15 cellular contexts compared by ENCODE assay signal in genomic region chr9:137460363-137461315, GRCh38. TPM values are rescaled to one million over a fixed set of nuclear protein-coding genes. Genes with fewer than 3 reads are reported as not detected.
DNase-seq lines count a peak whose midpoint lies in the region; ATAC-seq, FAIRE-seq and TF ChIP-seq lines count a peak whose summit lies in the region.
"Had no signal": no experiment of that assay in that cellular context is flagged by ENCODE, and none has a peak within 500 bp of the region (broad histone marks: within the 10 kb centered on the region; RNA-seq: fewer than 3 reads in every experiment).

No MANE protein-coding gene starts in this region.

- POLR2A ChIA-PET in HepG2 (lab: Yijun Ruan, JAX), result interaction anchor here (1.9 kb wide), 1 partner anchor 38 kb away, joined by 12 read pairs; the partner anchor contains the start of genes EXD3 and NOXA1

- 87% methylated on average over 7 of the region's 31 CpGs for WGBS in HepG2 (ENCODE audit: low lambda C conversion rate)

- H3K4me1 ChIP-seq in HepG2 (ENCODE audit: insufficient read depth, low read length) (peaks cover 81% of the 10 kb centered on the region), tibial artery (peaks cover 6 to 43% (median 39%) of the 10 kb centered on the region in 4 donors)
- H3K4me1 ChIP-seq: breast epithelium had no signal

- H3K27me3 ChIP-seq in HepG2 (ENCODE audit: control insufficient read depth in 1 of 2, insufficient read depth in 2 of 2, low read length in 2 of 2) (no peaks in the 10 kb centered on the region), tibial artery (no peaks in the 10 kb centered on the region)
- H3K27me3 ChIP-seq: breast epithelium had no signal

- no peaks in the 10 kb centered on the region for H3K9me3 Mint-ChIP-seq in activated naive CD4-positive, alpha-beta T cell treated with anti-CD3 and anti-CD28 coated beads, Interleukin-2, amount 10 ng/mL, durations not matched to agents 7 days and 5 days
- no peaks in the 10 kb centered on the region for H3K9me3 Mint-ChIP-seq in activated naive CD4-positive, alpha-beta T cell treated with anti-CD3 and anti-CD28 coated beads, Interleukin-2, amount 50 U/mL, for 72 hours

- H3K9me3 ChIP-seq in HepG2 (ENCODE audit: low read length), result no peaks in the 10 kb centered on the region
- H3K9me3 ChIP-seq in tibial artery, result no peaks in the 10 kb centered on the region
- H3K9me3 ChIP-seq: breast epithelium had no signal

- peaks cover 10% of the 10 kb centered on the region for H3K27me3 Mint-ChIP-seq in activated naive CD4-positive, alpha-beta T cell treated with anti-CD3 and anti-CD28 coated beads, Interleukin-2, amount 10 ng/mL, durations not matched to agents 7 days and 5 days

- peaks cover 28% of the 10 kb centered on the region for H3K79me2 ChIP-seq in HepG2 (ENCODE audit: insufficient read depth, low read length)

- no TSS peak for BruUV-seq in HepG2 (replicated peaks; lab: Mats Ljungman, UMichigan)

- H3K27ac Mint-ChIP-seq in activated naive CD4-positive, alpha-beta T cell treated with anti-CD3 and anti-CD28 coated beads, Interleukin-2, amount 10 ng/mL, durations not matched to agents 7 days and 5 days, result peak overlapping the region; percentile 93
- no peak overlapping the region for H3K27ac Mint-ChIP-seq in activated naive CD4-positive, alpha-beta T cell treated with anti-CD3 and anti-CD28 coated beads, Interleukin-2, amount 50 U/mL, for 72 hours

- TF ChIP-seq POLR2A in HepG2 (IDR thresholded peaks at IDR 0.05; ENCODE audit: insufficient read depth in 1 of 2, low read depth in 2 of 2, low read length in 2 of 2), result no peak

- intact Hi-C loops in HepG2 (cut with micrococcal nuclease; ENCODE audit: unreplicated experiment), result no loop called here
- intact Hi-C loops in tibial artery (cut with DNase I; ENCODE audit: low total_unique reads), result loop anchor here (10.0 kb wide), 1 partner anchor 74 kb away; no protein-coding TSS in a partner anchor

- peaks cover 5% of the 10 kb centered on the region for H3K36me3 Mint-ChIP-seq in activated naive CD4-positive, alpha-beta T cell treated with anti-CD3 and anti-CD28 coated beads, Interleukin-2, amount 10 ng/mL, durations not matched to agents 7 days and 5 days
- no peaks in the 10 kb centered on the region for H3K36me3 Mint-ChIP-seq in activated naive CD4-positive, alpha-beta T cell treated with anti-CD3 and anti-CD28 coated beads, Interleukin-2, amount 50 U/mL, for 72 hours

- H3K27ac ChIP-seq in VCaP (peak overlapping the region; percentile 88), HepG2 (ENCODE audit: extremely low read length, insufficient read depth, low read length) (peak overlapping the region; percentile 66), tibial artery (no peak overlapping the region)

- H2AFZ ChIP-seq in HepG2 (ENCODE audit: low read length), result no peak overlapping the region

- no peak for ATAC-seq in activated naive CD4-positive, alpha-beta T cell treated with anti-CD3 and anti-CD28 coated beads, Interleukin-2, amount 50 U/mL, for 72 hours
- ATAC-seq in HepG2 (no peak), HG02798 (IDR thresholded peaks at IDR 0.05; ENCODE audit: poor library complexity, unreplicated experiment) (no peak), HG03469 (IDR thresholded peaks at IDR 0.05; ENCODE audit: unreplicated experiment) (no peak)

- H3K4me1 Mint-ChIP-seq in activated naive CD4-positive, alpha-beta T cell treated with anti-CD3 and anti-CD28 coated beads, Interleukin-2, amount 10 ng/mL, durations not matched to agents 7 days and 5 days, result peaks cover 40% of the 10 kb centered on the region

- TF ChIP-seq RAD21 in HepG2 (CRISPR knock-in tag; IDR thresholded peaks at IDR 0.05), result no peak

- H3K36me3 ChIP-seq in HepG2 (replicated peaks in 1 of 2; ENCODE audit: control insufficient read depth in 1 of 2, insufficient read depth in 2 of 2, low read length in 2 of 2) (peaks cover 4 to 17% of the 10 kb centered on the region in 2 experiments; a peak in 4 of 5 replicates), tibial artery (peaks cover 5 to 41% (median 14%) of the 10 kb centered on the region in 3 donors)
- H3K36me3 ChIP-seq: breast epithelium had no signal

- peaks cover 11% of the 10 kb centered on the region; the same call in 1 of the 2 replicates for H4K20me1 ChIP-seq in HepG2 (ENCODE audit: insufficient read depth, low read length)

- H3K4me3 ChIP-seq in HepG2 (replicated peaks in 1 of 3; ENCODE audit: insufficient read depth in 1 of 3, low read depth in 2 of 3, low read length in 3 of 3) (no peak overlapping the region), tibial artery (no peak overlapping the region)

- H3K4me2 ChIP-seq in HepG2 (ENCODE audit: low read depth, low read length), result no peak overlapping the region

- H3K9ac ChIP-seq in HepG2 (ENCODE audit: insufficient read depth, low read depth, low read length), result 0 out of 2 replicates have a peak overlapping the region, but pooled peaks have one; percentile 14

- H3K4me3 Mint-ChIP-seq in activated naive CD4-positive, alpha-beta T cell treated with anti-CD3 and anti-CD28 coated beads, Interleukin-2, amount 10 ng/mL, durations not matched to agents 7 days and 5 days, result no peak overlapping the region

- FAIRE-seq in HepG2 (lab: Jason Lieb, UNC), result no peak
- FAIRE-seq: TTC549 had no signal

- TF ChIP-seq CTCF in VCaP (conservative IDR thresholded peaks at IDR 0.05), result no peak
- no peak for TF ChIP-seq CTCF in HepG2 (CRISPR knock-in tag; IDR thresholded peaks at IDR 0.05)
- TF ChIP-seq CTCF in tibial artery (IDR thresholded peaks at IDR 0.05), result no peak

- TF ChIP-seq EP300 in HepG2 (IDR thresholded peaks at IDR 0.05; ENCODE audit: low read depth in 2 of 2, low read length in 2 of 2), result no peak
- TF ChIP-seq EP300 in HepG2 (CRISPR knock-in tag; IDR thresholded peaks at IDR 0.05; ENCODE audit: borderline replicate concordance), result no peak

- peak; percentile 25 for DNase-seq in activated naive CD4-positive, alpha-beta T cell treated with anti-CD3 and anti-CD28 coated beads, Interleukin-2, amount 10 ng/mL, durations not matched to agents 7 days and 5 days
- DNase-seq in activated naive CD4-positive, alpha-beta T cell treated with anti-CD3 and anti-CD28 coated beads, Interleukin-2, amount 50 U/mL, for 72 hours (ENCODE audit: low spot score in 2 of 2), result no peak
- DNase-seq in HepG2 (ENCODE audit: low spot score) (no peak), tibial artery (peak; percentile 20 to 68), dedifferentiated amniotic fluid mesenchymal stem cell (ENCODE audit: extremely low spot score) (no peak)
- DNase-seq: HCEC 1CT; NCI-H1436; NCI-H524 treated with DMSO at 0.1 percent for 48 hours; RPMI8226; stimulated activated CD4-positive, alpha-beta T cell treated with anti-CD3 and anti-CD28 coated beads, Interleukin-12 subunit alpha, Interleukin-12 subunit beta, amount 100 ng/mL, for 4 hours had no signal

- in situ Hi-C loops in HepG2 (cut with HindIII; ENCODE audit: extremely low pct_ligation_motif_present, low pct_unique_long_range_greater_than_20kb), result no loop called here

- CTCF ChIA-PET in activated naive CD4-positive, alpha-beta T cell treated with anti-CD3 and anti-CD28 coated beads, Interleukin-2, amount 10 ng/mL, durations not matched to agents 7 days and 5 days (lab: Charles Lee), result no interaction called here
- CTCF ChIA-PET in HepG2 (lab: Yijun Ruan, JAX; ENCODE audit: low intra/inter-chr PET ratio, low total read pairs), result no interaction called here

RNA-seq across cellular contexts. Expression of gene NSMF, which starts 1.5 kb away (rescaled TPM):
- total RNA-seq in activated naive CD4-positive, alpha-beta T cell treated with anti-CD3 and anti-CD28 coated beads, Interleukin-2, amount 50 U/mL, for 72 hours, result 10 to 100 TPM; 12.0 to 61.3 TPM
- total RNA-seq in HepG2 (2016; rRNA removed; fragmentation: Illumina TruSeq; extraction: Trizol), result 38.3 and 44.3 TPM in 2 replicates
- 35.6 and 45.0 TPM in 2 replicates for total RNA-seq in HepG2 (2016; cell fraction: cytosol; rRNA removed; fragmentation: Illumina TruSeq; extraction: Trizol; ENCODE audit: low read depth)
- 31.9 and 43.2 TPM in 2 replicates for total RNA-seq in HepG2 (2016; cell fraction: insoluble cytoplasmic fraction; rRNA removed; fragmentation: Illumina TruSeq; extraction: Trizol)
- 88.7 and 95.2 TPM in 2 replicates for total RNA-seq in HepG2 (2016; cell fraction: membrane; rRNA removed; fragmentation: Illumina TruSeq; extraction: Trizol)
- total RNA-seq in HepG2 (2016; cell fraction: nucleus; rRNA removed; fragmentation: Illumina TruSeq; extraction: Trizol), result 47.8 and 56.5 TPM in 2 replicates
- polyA plus RNA-seq in HepG2 (2011; rRNA removed), result 183 and 271 TPM in 2 replicates
- polyA plus RNA-seq in HepG2 (2011; cell fraction: cytosol; rRNA removed), result 147 and 184 TPM in 2 replicates
- polyA plus RNA-seq in HepG2 (2011; cell fraction: nucleus; rRNA removed), result 1,153 and 1,227 TPM in 2 replicates
- 143 and 184 TPM in 2 replicates for polyA plus RNA-seq in HepG2 (2012)
- 80.1 and 97.0 TPM in 2 replicates for polyA plus RNA-seq in HepG2 (2016; cell fraction: cytosol; fragmentation: Illumina TruSeq; extraction: Trizol; ENCODE audit: low read depth)
- polyA plus RNA-seq in HepG2 (2016; cell fraction: insoluble cytoplasmic fraction; fragmentation: Illumina TruSeq; extraction: Trizol; ENCODE audit: low read depth), result 62.3 and 80.0 TPM in 2 replicates
- polyA plus RNA-seq in HepG2 (2016; cell fraction: membrane; fragmentation: Illumina TruSeq; extraction: Trizol; ENCODE audit: low read depth), result 159 and 160 TPM in 2 replicates
- polyA plus RNA-seq in HepG2 (2016; cell fraction: nucleus; fragmentation: Illumina TruSeq; extraction: Trizol; ENCODE audit: insufficient read depth, low read depth), result 179 and 193 TPM in 2 replicates
- 64.9 and 155 TPM in 2 replicates for polyA minus RNA-seq in HepG2 (2011; rRNA and poly(A)+ RNA removed; ENCODE audit: low replicate concordance)
- 76.5 and 105 TPM in 2 replicates for polyA minus RNA-seq in HepG2 (2011; cell fraction: cytosol; rRNA and poly(A)+ RNA removed)
- 147 and 159 TPM in 2 replicates for polyA minus RNA-seq in HepG2 (2011; cell fraction: nucleus; rRNA and poly(A)+ RNA removed)

RNA-seq across cellular contexts. Expression of gene ENTPD8, which starts 19.5 kb away (rescaled TPM):
- not detected for total RNA-seq in activated naive CD4-positive, alpha-beta T cell treated with anti-CD3 and anti-CD28 coated beads, Interleukin-2, amount 50 U/mL, for 72 hours
- total RNA-seq in HepG2 (2016; rRNA removed; fragmentation: Illumina TruSeq; extraction: Trizol), result 0.21 and 0.44 TPM in 2 replicates
- total RNA-seq in HepG2 (2016; cell fraction: cytosol; rRNA removed; fragmentation: Illumina TruSeq; extraction: Trizol; ENCODE audit: low read depth), result 0.09 and 0.20 TPM in 2 replicates
- 0.33 and 0.43 TPM in 2 replicates for total RNA-seq in HepG2 (2016; cell fraction: insoluble cytoplasmic fraction; rRNA removed; fragmentation: Illumina TruSeq; extraction: Trizol)
- 0.21 and 0.37 TPM in 2 replicates for total RNA-seq in HepG2 (2016; cell fraction: membrane; rRNA removed; fragmentation: Illumina TruSeq; extraction: Trizol)
- 0.28 and 0.34 TPM in 2 replicates for total RNA-seq in HepG2 (2016; cell fraction: nucleus; rRNA removed; fragmentation: Illumina TruSeq; extraction: Trizol)
- polyA plus RNA-seq in HepG2 (2011; rRNA removed), result 0.26 and 0.38 TPM in 2 replicates
- polyA plus RNA-seq in HepG2 (2011; cell fraction: cytosol; rRNA removed), result 0.21 and 0.30 TPM in 2 replicates
- 3.0 and 3.2 TPM in 2 replicates for polyA plus RNA-seq in HepG2 (2011; cell fraction: nucleus; rRNA removed)
- 0.35 and 0.44 TPM in 2 replicates for polyA plus RNA-seq in HepG2 (2012)
- polyA plus RNA-seq in HepG2 (2016; cell fraction: cytosol; fragmentation: Illumina TruSeq; extraction: Trizol; ENCODE audit: low read depth), result 0.05 and 0.14 TPM in 2 replicates
- polyA plus RNA-seq in HepG2 (2016; cell fraction: insoluble cytoplasmic fraction; fragmentation: Illumina TruSeq; extraction: Trizol; ENCODE audit: low read depth), result 0.25 TPM in 1 of 2 replicates, not detected in the other
- polyA plus RNA-seq in HepG2 (2016; cell fraction: membrane; fragmentation: Illumina TruSeq; extraction: Trizol; ENCODE audit: low read depth), result 0.08 and 0.15 TPM in 2 replicates
- 0.79 and 0.97 TPM in 2 replicates for polyA plus RNA-seq in HepG2 (2016; cell fraction: nucleus; fragmentation: Illumina TruSeq; extraction: Trizol; ENCODE audit: insufficient read depth, low read depth)
- 0.26 TPM in 1 of 2 replicates, not detected in the other for polyA minus RNA-seq in HepG2 (2011; rRNA and poly(A)+ RNA removed; ENCODE audit: low replicate concordance)
- polyA minus RNA-seq in HepG2 (2011; cell fraction: cytosol; rRNA and poly(A)+ RNA removed), result not detected in 2 replicates
- 0.26 and 0.37 TPM in 2 replicates for polyA minus RNA-seq in HepG2 (2011; cell fraction: nucleus; rRNA and poly(A)+ RNA removed)

RNA-seq across cellular contexts. Expression of gene NOXA1, which starts 37.4 kb away (rescaled TPM):
- 1 to 10 TPM in 1 of 2 donors, not detected in 1; 1.5 TPM for total RNA-seq in activated naive CD4-positive, alpha-beta T cell treated with anti-CD3 and anti-CD28 coated beads, Interleukin-2, amount 50 U/mL, for 72 hours
- total RNA-seq in HepG2 (2016; rRNA removed; fragmentation: Illumina TruSeq; extraction: Trizol), result 0.63 and 1.2 TPM in 2 replicates
- 0.81 and 1.1 TPM in 2 replicates for total RNA-seq in HepG2 (2016; cell fraction: cytosol; rRNA removed; fragmentation: Illumina TruSeq; extraction: Trizol; ENCODE audit: low read depth)
- total RNA-seq in HepG2 (2016; cell fraction: insoluble cytoplasmic fraction; rRNA removed; fragmentation: Illumina TruSeq; extraction: Trizol), result 0.82 and 1.9 TPM in 2 replicates
- total RNA-seq in HepG2 (2016; cell fraction: membrane; rRNA removed; fragmentation: Illumina TruSeq; extraction: Trizol), result 0.46 and 1.00 TPM in 2 replicates
- total RNA-seq in HepG2 (2016; cell fraction: nucleus; rRNA removed; fragmentation: Illumina TruSeq; extraction: Trizol), result 1.6 and 2.0 TPM in 2 replicates
- polyA plus RNA-seq in HepG2 (2011; rRNA removed), result 0.78 and 2.1 TPM in 2 replicates
- polyA plus RNA-seq in HepG2 (2011; cell fraction: cytosol; rRNA removed), result 0.53 and 1.0 TPM in 2 replicates
- 17.1 and 17.5 TPM in 2 replicates for polyA plus RNA-seq in HepG2 (2011; cell fraction: nucleus; rRNA removed)
- 0.76 and 1.0 TPM in 2 replicates for polyA plus RNA-seq in HepG2 (2012)
- 0.60 and 0.67 TPM in 2 replicates for polyA plus RNA-seq in HepG2 (2016; cell fraction: cytosol; fragmentation: Illumina TruSeq; extraction: Trizol; ENCODE audit: low read depth)
- polyA plus RNA-seq in HepG2 (2016; cell fraction: insoluble cytoplasmic fraction; fragmentation: Illumina TruSeq; extraction: Trizol; ENCODE audit: low read depth), result 0.39 and 0.46 TPM in 2 replicates
- 0.44 and 0.56 TPM in 2 replicates for polyA plus RNA-seq in HepG2 (2016; cell fraction: membrane; fragmentation: Illumina TruSeq; extraction: Trizol; ENCODE audit: low read depth)
- 3.7 and 3.8 TPM in 2 replicates for polyA plus RNA-seq in HepG2 (2016; cell fraction: nucleus; fragmentation: Illumina TruSeq; extraction: Trizol; ENCODE audit: insufficient read depth, low read depth)
- polyA minus RNA-seq in HepG2 (2011; rRNA and poly(A)+ RNA removed; ENCODE audit: low replicate concordance), result 0.44 and 0.61 TPM in 2 replicates
- 0.44 TPM in 1 of 2 replicates, not detected in the other for polyA minus RNA-seq in HepG2 (2011; cell fraction: cytosol; rRNA and poly(A)+ RNA removed)
- 1.8 and 3.4 TPM in 2 replicates for polyA minus RNA-seq in HepG2 (2011; cell fraction: nucleus; rRNA and poly(A)+ RNA removed)

RNA-seq across cellular contexts. Expression of gene EXD3, which starts 37.7 kb away (rescaled TPM):
- total RNA-seq in activated naive CD4-positive, alpha-beta T cell treated with anti-CD3 and anti-CD28 coated beads, Interleukin-2, amount 50 U/mL, for 72 hours, result 10 to 100 TPM in 1 of 2 donors, 1 to 10 TPM in 1; 7.9 to 14.8 TPM
- 1.3 and 2.7 TPM in 2 replicates for total RNA-seq in HepG2 (2016; rRNA removed; fragmentation: Illumina TruSeq; extraction: Trizol)
- 1.1 and 1.7 TPM in 2 replicates for total RNA-seq in HepG2 (2016; cell fraction: cytosol; rRNA removed; fragmentation: Illumina TruSeq; extraction: Trizol; ENCODE audit: low read depth)
- 1.3 and 3.1 TPM in 2 replicates for total RNA-seq in HepG2 (2016; cell fraction: insoluble cytoplasmic fraction; rRNA removed; fragmentation: Illumina TruSeq; extraction: Trizol)
- 1.6 and 2.4 TPM in 2 replicates for total RNA-seq in HepG2 (2016; cell fraction: membrane; rRNA removed; fragmentation: Illumina TruSeq; extraction: Trizol)
- 3.0 and 3.1 TPM in 2 replicates for total RNA-seq in HepG2 (2016; cell fraction: nucleus; rRNA removed; fragmentation: Illumina TruSeq; extraction: Trizol)
- 4.8 and 9.1 TPM in 2 replicates for polyA plus RNA-seq in HepG2 (2011; rRNA removed)
- 1.6 and 3.2 TPM in 2 replicates for polyA plus RNA-seq in HepG2 (2011; cell fraction: cytosol; rRNA removed)
- 82.5 and 82.6 TPM in 2 replicates for polyA plus RNA-seq in HepG2 (2011; cell fraction: nucleus; rRNA removed)
- 4.7 and 9.6 TPM in 2 replicates for polyA plus RNA-seq in HepG2 (2012)
- 3.8 and 4.6 TPM in 2 replicates for polyA plus RNA-seq in HepG2 (2016; cell fraction: cytosol; fragmentation: Illumina TruSeq; extraction: Trizol; ENCODE audit: low read depth)
- polyA plus RNA-seq in HepG2 (2016; cell fraction: insoluble cytoplasmic fraction; fragmentation: Illumina TruSeq; extraction: Trizol; ENCODE audit: low read depth), result 2.3 and 2.8 TPM in 2 replicates
- polyA plus RNA-seq in HepG2 (2016; cell fraction: membrane; fragmentation: Illumina TruSeq; extraction: Trizol; ENCODE audit: low read depth), result 5.3 and 6.7 TPM in 2 replicates
- 8.9 and 9.7 TPM in 2 replicates for polyA plus RNA-seq in HepG2 (2016; cell fraction: nucleus; fragmentation: Illumina TruSeq; extraction: Trizol; ENCODE audit: insufficient read depth, low read depth)
- polyA minus RNA-seq in HepG2 (2011; rRNA and poly(A)+ RNA removed; ENCODE audit: low replicate concordance), result 3.4 and 4.2 TPM in 2 replicates
- 0.62 and 2.6 TPM in 2 replicates for polyA minus RNA-seq in HepG2 (2011; cell fraction: cytosol; rRNA and poly(A)+ RNA removed)
- 6.6 and 9.0 TPM in 2 replicates for polyA minus RNA-seq in HepG2 (2011; cell fraction: nucleus; rRNA and poly(A)+ RNA removed)

Comparison
In these comparisons a context has a peak if more than half of its experiments do, and no peak if none do; other contexts are left out.
1. DNase-seq: peak in activated naive CD4-positive, alpha-beta T cell treated with anti-CD3 and anti-CD28 coated beads, Interleukin-2, amount 10 ng/mL, durations not matched to agents 7 days and 5 days (single experiment) and tibial artery (2 of 2); none in activated naive CD4-positive, alpha-beta T cell treated with anti-CD3 and anti-CD28 coated beads, Interleukin-2, amount 50 U/mL, for 72 hours (0 of 2), HepG2 (single experiment) and dedifferentiated amniotic fluid mesenchymal stem cell (single experiment).
2. H3K27ac ChIP-seq: peak in VCaP (single experiment) and HepG2 (single experiment); none in tibial artery (0 of 2).